Comparison of ENCODE assay signal across 8 cellular contexts in the genomic region with DNA sequence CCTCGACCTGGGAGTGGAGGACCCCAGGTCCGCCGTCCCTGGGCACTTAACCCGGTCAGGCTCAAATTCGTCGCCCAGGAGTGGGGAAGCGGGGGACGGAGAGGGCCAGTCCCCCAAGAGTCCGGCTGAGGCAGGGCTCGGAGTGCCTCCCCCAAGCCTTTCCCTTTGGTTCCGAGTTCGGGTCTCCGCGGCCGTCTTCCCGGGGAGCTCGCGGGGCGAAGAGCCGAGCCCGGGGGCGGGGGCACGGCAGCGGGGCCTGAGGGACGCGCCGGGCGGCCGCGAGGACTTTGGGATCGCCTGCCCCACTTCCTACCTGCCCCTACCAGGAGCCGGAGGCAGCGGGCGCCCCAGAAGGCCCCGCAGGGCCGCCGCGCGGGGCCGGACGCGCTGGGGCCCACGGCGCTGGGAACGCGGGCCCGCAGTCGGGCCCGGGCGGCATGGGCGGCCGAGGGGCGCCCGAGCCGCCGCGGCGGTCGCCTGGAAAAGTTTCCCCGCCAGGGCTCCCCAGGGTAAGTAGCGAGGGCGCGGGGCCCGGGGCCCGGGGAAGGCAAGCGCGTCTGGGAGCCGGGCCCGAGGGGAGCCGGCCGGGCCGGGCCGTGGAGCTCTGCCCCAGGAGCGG. TPM values are rescaled to one million over a fixed set of nuclear protein-coding genes. Genes with fewer than 3 reads are reported as not detected.
DNase-seq lines count a peak whose midpoint lies in the region; ATAC-seq, FAIRE-seq and TF ChIP-seq lines count a peak whose summit lies in the region.

No MANE protein-coding gene starts in this region.

- H4K91ac ChIP-seq in neuronal stem cell (ENCODE audit: low read depth, low read length, poor library complexity) = no peak overlapping the region

- H2AK5ac ChIP-seq in neuronal stem cell (ENCODE audit: low read depth, low read length) = no peak overlapping the region

- H2BK12ac ChIP-seq in neuronal stem cell (ENCODE audit: low read length) = no peak overlapping the region

- H3K14ac ChIP-seq in neuronal stem cell (ENCODE audit: low read length) = no peak overlapping the region

- peak overlapping the region; percentile 50 for H2BK15ac ChIP-seq in neuronal stem cell (ENCODE audit: low read length)

- H3K9ac ChIP-seq in neuronal stem cell (ENCODE audit: low read depth, low read length, poor library complexity) = peak overlapping the region; percentile 68

- FAIRE-seq in HTR-8/SVneo (lab: Jason Lieb, UNC) = no peak

- peak overlapping the region; percentile 42 for H3K27ac ChIP-seq in neuronal stem cell (replicated peaks; ENCODE audit: low read length)

- H3K79me1 ChIP-seq in neuronal stem cell (ENCODE audit: low read depth, low read length) = peaks cover 3% of the 10 kb centered on the region

- H3K4me1 ChIP-seq in neuronal stem cell (ENCODE audit: control insufficient read depth in 2 of 2, insufficient read depth in 1 of 2, low read depth in 1 of 2, low read length in 2 of 2) = peaks cover 35 to 40% of the 10 kb centered on the region in 2 donors

- H3K27me3 ChIP-seq in GM06990 (replicated peaks; ENCODE audit: control insufficient read depth, insufficient read depth, low read length) = no peaks in the 10 kb centered on the region
- H3K27me3 ChIP-seq in neuronal stem cell (ENCODE audit: control insufficient read depth in 3 of 3, insufficient read depth in 3 of 3, low read depth in 1 of 3, low read length in 3 of 3) = no peaks in the 10 kb centered on the region

- ATAC-seq in HG03521 (IDR thresholded peaks at IDR 0.05; ENCODE audit: unreplicated experiment) (peak; percentile 24), GM21619 (IDR thresholded peaks at IDR 0.05; ENCODE audit: unreplicated experiment) (no peak), HG03571 (IDR thresholded peaks at IDR 0.05; ENCODE audit: unreplicated experiment) (no peak)

- no peak for TF ChIP-seq CTCF in GM06990 (IDR thresholded peaks at IDR 0.05; ENCODE audit: insufficient read depth, low read length, poor library complexity, severe bottlenecking)
- no peak for TF ChIP-seq CTCF in fibroblast of mammary gland (conservative IDR thresholded peaks at IDR 0.05; ENCODE audit: control insufficient read depth, insufficient read depth, low read depth, low read length)

- peak overlapping the region; percentile 90 for H2AFZ ChIP-seq in neuronal stem cell (ENCODE audit: low read length)

- peak overlapping the region; percentile 76 for H3K4me2 ChIP-seq in neuronal stem cell (ENCODE audit: insufficient read depth, low read length, poor library complexity, severe bottlenecking)

- no peak overlapping the region for H3K23ac ChIP-seq in neuronal stem cell (ENCODE audit: low read depth, low read length, poor library complexity)

- H3K18ac ChIP-seq in neuronal stem cell (ENCODE audit: low read length) = peak overlapping the region; percentile 94

- WGBS in neuronal stem cell (ENCODE audit: extremely low coverage in 2 of 2, insufficient read length in 2 of 2, insufficient replicate concordance in 1 of 2), 2 donors = no CpG with 5 or more reads among the region's 74 CpGs

- H3K9me3 ChIP-seq in neuronal stem cell (replicated peaks in 1 of 2; ENCODE audit: control insufficient read depth in 2 of 2, insufficient read depth in 1 of 2, low read depth in 1 of 2, low read length in 2 of 2) = no peaks in the 10 kb centered on the region

- peak overlapping the region; percentile 27 for H2BK5ac ChIP-seq in neuronal stem cell (ENCODE audit: low read length)

- H3K36me3 ChIP-seq in GM06990 (ENCODE audit: control insufficient read depth, insufficient read depth, low read length) (peaks cover 2% of the 10 kb centered on the region), neuronal stem cell (replicated peaks in 1 of 2; ENCODE audit: control insufficient read depth in 2 of 2, insufficient read depth in 2 of 2, low read length in 2 of 2) (no peaks in the 10 kb centered on the region)

- H3K4me3 ChIP-seq in GM06990 (replicated peaks; ENCODE audit: low read depth, low read length) (peak overlapping the region; percentile 71), fibroblast of mammary gland (ENCODE audit: control insufficient read depth, low read depth, low read length) (peak overlapping the region; percentile 66), neuronal stem cell (ENCODE audit: low read length in 2 of 2) (peak overlapping the region; percentile 53 to 79)

- peak; percentile 56 for DNase-seq in GM06990 (ENCODE audit: extremely low read depth, insufficient read length)
- peak; percentile 68 for DNase-seq in activated T-cell treated with anti-CD3 and anti-CD28 coated beads, Interleukin-2, amount 50 U/mL, for 1 hour
- no peak for DNase-seq in fibroblast of mammary gland (ENCODE audit: low read depth)
- no peak for DNase-seq in neuronal stem cell (ENCODE audit: low spot score)
- no peak for DNase-seq in HTR-8/SVneo (ENCODE audit: insufficient read length, low spot score)

- H2BK120ac ChIP-seq in neuronal stem cell (ENCODE audit: low read depth, low read length) = peak overlapping the region; percentile 53

- H3K4ac ChIP-seq in neuronal stem cell (ENCODE audit: low read length) = no peak overlapping the region

- H4K8ac ChIP-seq in neuronal stem cell (ENCODE audit: low read depth, low read length) = no peak overlapping the region

RNA-seq across cellular contexts. Expression of gene FURIN, which starts 2.8 kb away (rescaled TPM):
- polyA plus RNA-seq in neuronal stem cell (2013, experiment 1 of 2) = 19.3 TPM
- polyA plus RNA-seq in neuronal stem cell (2013, experiment 2 of 2) = 19.0 TPM

RNA-seq across cellular contexts. Expression of gene FES, which starts 13.1 kb away (rescaled TPM):
- 2.6 TPM for polyA plus RNA-seq in neuronal stem cell (2013, experiment 1 of 2)
- 2.3 TPM for polyA plus RNA-seq in neuronal stem cell (2013, experiment 2 of 2)

RNA-seq across cellular contexts. Expression of gene MAN2A2, which starts 31.9 kb away (rescaled TPM):
- 41.6 TPM for polyA plus RNA-seq in neuronal stem cell (2013, experiment 1 of 2)
- 37.8 TPM for polyA plus RNA-seq in neuronal stem cell (2013, experiment 2 of 2)

Comparison
In these comparisons a context has a peak if more than half of its experiments do, and no peak if none do; other contexts are left out.
1. DNase-seq: peak in GM06990 (single experiment) and activated T-cell treated with anti-CD3 and anti-CD28 coated beads, Interleukin-2, amount 50 U/mL, for 1 hour (single experiment); none in fibroblast of mammary gland (single experiment), neuronal stem cell (single experiment) and HTR-8/SVneo (single experiment).
2. Peak in every context shown above with its lines, with median percentiles within 50 percentile points of each other: H3K4me3 ChIP-seq.